In the genomic region with DNA sequence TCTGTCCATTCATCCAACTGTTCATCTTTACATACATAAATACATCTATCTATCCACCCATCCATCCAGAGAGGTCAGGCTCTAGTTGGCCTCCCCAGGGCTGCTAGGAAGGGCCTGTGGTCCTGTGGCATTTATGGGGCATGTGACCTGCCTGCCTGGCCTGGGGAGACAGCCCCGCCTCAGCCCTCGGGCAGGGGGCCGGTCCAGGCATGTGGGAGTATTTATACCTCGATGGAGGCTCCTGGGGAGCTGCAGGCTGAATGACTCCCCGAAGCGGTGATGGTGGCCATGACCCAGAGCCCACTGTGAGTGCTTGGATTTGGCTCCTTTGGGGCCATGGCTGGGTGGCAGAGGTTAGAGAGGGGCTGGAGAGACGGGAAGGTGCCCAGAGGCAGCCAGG, we compare ENCODE assay signal across 11 cellular contexts. TPM values are rescaled to one million over a fixed set of nuclear protein-coding genes. Genes with fewer than 3 reads are reported as not detected.
"Had no signal": no experiment of that assay in that cellular context is flagged by ENCODE, and none has a peak within 500 bp of the region (broad histone marks: within the 10 kb centered on the region; RNA-seq: fewer than 3 reads in every experiment).

No MANE protein-coding gene starts in this region.

- H3K9me3 Mint-ChIP-seq: HFFc6 had no signal

- H3K27ac Mint-ChIP-seq: GM23338, H9, HFFc6 had no signal

- H3K4me3 Mint-ChIP-seq: GM23338, H9, HFFc6, IgD-negative memory B cell had no signal

- H3K27ac ChIP-seq: HL-60 had no signal

- FAIRE-seq: H1, H54, HepG2 had no signal

- H3K36me3 Mint-ChIP-seq: IgD-negative memory B cell had no signal

- ATAC-seq: GM23338, HepG2 had no signal

- H3K4me3 ChIP-seq: GM23338 had no signal

- DNase-seq: H9, HCEC 1CT, HFFc6, KBM-7 had no signal

RNA-seq across cellular contexts. Expression of gene FOXN1, which starts 7.3 kb away (rescaled TPM):
- total RNA-seq: GM23338, H1, H9, HepG2, HFFc6, HT1080 had no signal
- polyA plus RNA-seq: GM23338, H1, IgD-negative memory B cell had no signal

RNA-seq across cellular contexts. Expression of gene SLC13A2, which starts 40.0 kb away (rescaled TPM):
- total RNA-seq: GM23338, H1, H9, HepG2, HT1080 had no signal
- polyA plus RNA-seq: GM23338, H1, IgD-negative memory B cell had no signal
